8 cellular contexts compared by ENCODE assay signal in the genomic region with DNA sequence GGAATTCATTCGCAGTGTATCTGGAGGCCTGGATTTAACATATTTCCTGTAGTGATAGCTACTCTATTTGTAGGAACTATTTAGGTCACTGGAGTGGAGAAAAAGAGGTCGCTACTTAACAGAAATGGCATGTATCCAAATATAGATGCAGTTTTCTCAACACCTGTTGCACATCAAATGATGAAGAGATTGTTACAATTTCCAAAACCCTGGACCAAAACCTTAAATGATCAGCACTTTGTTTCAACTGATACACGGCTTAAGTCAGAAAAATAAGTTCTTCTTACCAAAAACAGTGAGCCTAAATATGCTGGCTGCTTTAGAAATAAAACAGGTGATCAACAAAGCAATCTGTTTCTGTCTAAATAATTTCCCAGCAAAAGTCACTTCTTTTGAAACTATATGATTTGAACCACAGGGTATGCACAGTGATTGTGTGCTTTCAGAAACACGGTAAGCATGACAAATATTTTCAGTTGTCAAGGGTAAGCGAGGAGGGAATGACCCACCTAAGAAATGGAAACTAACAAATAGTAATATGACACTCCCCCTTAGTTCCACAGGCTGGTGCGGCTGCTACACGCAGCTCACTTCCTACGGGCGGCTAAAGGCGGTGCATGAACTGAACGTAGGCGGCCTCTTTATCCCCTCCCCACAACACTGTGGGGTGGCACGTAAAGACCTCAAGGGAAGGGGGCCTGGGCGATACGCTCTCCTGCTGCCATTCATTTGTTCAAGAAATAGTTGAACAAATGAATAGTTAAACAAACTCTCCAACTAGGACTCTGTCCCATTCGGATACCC. TPM values are rescaled to one million over a fixed set of nuclear protein-coding genes. Genes with fewer than 3 reads are reported as not detected.
DNase-seq lines count a peak whose midpoint lies in the region; ATAC-seq and TF ChIP-seq lines count a peak whose summit lies in the region.

No MANE protein-coding gene starts in this region.

- 14% methylated on average over 16 of the region's 16 CpGs for WGBS in HUES64
- 5% methylated on average over 16 of the region's 16 CpGs for WGBS in right cardiac atrium

- H3K4me3 ChIP-seq in DND-41 (ENCODE audit: low read depth in 1 of 2, low read length in 2 of 2), result peak overlapping the region; percentile 15 to 59; a peak in 3 of 4 replicates
- H3K4me3 ChIP-seq in HUES64 (ENCODE audit: low read length), result peak overlapping the region; percentile 93
- peak overlapping the region; percentile 81 for H3K4me3 ChIP-seq in right cardiac atrium (ENCODE audit: low read length)
- peak overlapping the region; percentile 62 to 89 (median 82) for H3K4me3 ChIP-seq in gastrocnemius medialis

- H3K27me3 ChIP-seq in DND-41 (ENCODE audit: insufficient read depth, low read length, poor library complexity) (peaks cover 27% of the 10 kb centered on the region), HUES64 (ENCODE audit: insufficient read depth, low read length) (no peaks in the 10 kb centered on the region), right cardiac atrium (ENCODE audit: control insufficient read depth, insufficient read depth) (no peaks in the 10 kb centered on the region), gastrocnemius medialis (no peaks in the 10 kb centered on the region)

- peak overlapping the region; percentile 33; the same call in 1 of the 2 replicates for H3K9ac ChIP-seq in DND-41 (ENCODE audit: low read depth, low read length)
- H3K9ac ChIP-seq in HUES64 (ENCODE audit: low read depth, low read length), result peak overlapping the region; percentile 87

- H4K20me1 ChIP-seq in DND-41 (ENCODE audit: insufficient read depth, low read length), result no peaks in the 10 kb centered on the region

- TF ChIP-seq CTCF in DND-41 (IDR thresholded peaks at IDR 0.05; ENCODE audit: borderline replicate concordance, extremely low read depth, low read length, poor library complexity, severe bottlenecking), result no peak
- peak in 1 of 5 experiments; percentile 8 for TF ChIP-seq CTCF in gastrocnemius medialis (IDR thresholded peaks at IDR 0.05 in 4 of 5, conservative IDR thresholded peaks at IDR 0.05 in 1 of 5)

- peak overlapping the region; percentile 24; the same call in 1 of the 2 replicates for H2AFZ ChIP-seq in DND-41 (ENCODE audit: low read depth, low read length)

- H3K36me3 ChIP-seq in DND-41 (ENCODE audit: insufficient read depth, low read length), result no peaks in the 10 kb centered on the region
- H3K36me3 ChIP-seq in HUES64 (ENCODE audit: insufficient read depth, low read length), result no peaks in the 10 kb centered on the region
- no peaks in the 10 kb centered on the region for H3K36me3 ChIP-seq in gastrocnemius medialis

- TF ChIP-seq POLR2A in gastrocnemius medialis (IDR thresholded peaks at IDR 0.05), result peak; percentile 28 to 44

- DNase-seq in DND-41, result peak; percentile 55
- DNase-seq in activated naive CD8-positive, alpha-beta T cell treated with anti-CD3 and anti-CD28 coated beads, Interleukin-2, amount 50 U/mL, for 16 hours (ENCODE audit: low read depth, low spot score), result peak; percentile 47
- DNase-seq in right cardiac atrium, result peak; percentile 58 to 83 (median 82)
- peak; percentile 40 to 45 for DNase-seq in gastrocnemius medialis
- no peak for DNase-seq in OCI-M2 (lab: John Stamatoyannopoulos, UW; ENCODE audit: unreplicated experiment)

- H3K4me1 ChIP-seq in DND-41 (ENCODE audit: insufficient read depth, low read length) (peaks cover 19% of the 10 kb centered on the region), HUES64 (ENCODE audit: insufficient read depth, low read length) (peaks cover 18% of the 10 kb centered on the region), right cardiac atrium (ENCODE audit: control insufficient read depth, insufficient read depth, low read length) (peaks cover 14% of the 10 kb centered on the region), gastrocnemius medialis (peaks cover 14 to 45% of the 10 kb centered on the region in 2 donors)

- peak; percentile 64 for ATAC-seq in DND-41 (ENCODE audit: insufficient read depth, low read depth)
- ATAC-seq in GM21515 (IDR thresholded peaks at IDR 0.05; ENCODE audit: unreplicated experiment), result peak; percentile 46
- peak; percentile 77 for ATAC-seq in SK-N-SH treated with all-trans-retinoic acid at 6 μM for 48 hours
- ATAC-seq in right cardiac atrium, result peak; percentile 64 to 66
- peak; percentile 63 to 66 for ATAC-seq in gastrocnemius medialis

- H3K27ac ChIP-seq in DND-41 (ENCODE audit: low read length) (no peak overlapping the region), HUES64 (ENCODE audit: low read depth, low read length) (peak overlapping the region; percentile 93; the same call in 1 of the 2 replicates), right cardiac atrium (ENCODE audit: low read length) (peak overlapping the region; percentile 76), gastrocnemius medialis (peak overlapping the region; percentile 66 to 83 (median 78))

- H3K79me2 ChIP-seq in DND-41 (ENCODE audit: insufficient read depth, low read length), result no peaks in the 10 kb centered on the region

- no peaks in the 10 kb centered on the region for H3K9me3 ChIP-seq in DND-41 (ENCODE audit: insufficient read depth, low read length, severe bottlenecking)
- H3K9me3 ChIP-seq in HUES64 (ENCODE audit: insufficient read depth, low read depth, low read length), result no peaks in the 10 kb centered on the region
- no peaks in the 10 kb centered on the region for H3K9me3 ChIP-seq in right cardiac atrium (ENCODE audit: control insufficient read depth, low read length)
- no peaks in the 10 kb centered on the region for H3K9me3 ChIP-seq in gastrocnemius medialis

- H3K4me2 ChIP-seq in DND-41 (ENCODE audit: insufficient read depth, low read length), result peak overlapping the region; percentile 83

- intact Hi-C loops in right cardiac atrium (cut with DNase I), result loop anchor here in 1 of 4 donors (5.0 kb wide), 1 partner anchor 34 kb away; no protein-coding TSS in a partner anchor
- intact Hi-C loops in gastrocnemius medialis (cut with DNase I; ENCODE audit: low total_unique reads), result loop anchor here (2.0 to 5.0 kb wide), 2 partner anchors 40 to 54 kb away; no protein-coding TSS in a partner anchor

- in situ Hi-C loops in gastrocnemius medialis (cut with MboI; ENCODE audit: low sequenced_read_pairs in 4 of 4), result loop anchor here in 1 of 4 donors (5.0 kb wide), 1 partner anchor 54 kb away; no protein-coding TSS in a partner anchor

TF ChIP-seq in SK-N-SH treated with all-trans-retinoic acid at 6 μM for 48 hours, 23 proteins besides CTCF, POLR2A, EP300 and RAD21:
- no peak for TF ChIP-seq ZNF70 (CRISPR knock-in tag; IDR thresholded peaks at IDR 0.05)
- no peak for TF ChIP-seq OSR1 (CRISPR knock-in tag; IDR thresholded peaks at IDR 0.05)
- TF ChIP-seq PPARA (CRISPR knock-in tag; IDR thresholded peaks at IDR 0.05; ENCODE audit: borderline replicate concordance), result no peak
- TF ChIP-seq ZFP3 (CRISPR knock-in tag; IDR thresholded peaks at IDR 0.05), result no peak
- TF ChIP-seq ARNTL (CRISPR knock-in tag; IDR thresholded peaks at IDR 0.05; ENCODE audit: borderline replicate concordance, low read depth), result no peak

RNA-seq across cellular contexts. Expression of gene EHD4, which starts 1.1 kb away (rescaled TPM):
- 11.9 TPM for polyA plus RNA-seq in HUES64 (2013, experiment 1 of 2)
- 12.9 TPM for polyA plus RNA-seq in HUES64 (2013, experiment 2 of 2)
- total RNA-seq in right cardiac atrium (10 to 100 TPM; 31.7 to 37.4 (median 35.3) TPM), gastrocnemius medialis (1 to 10 TPM; 3.8 to 7.1 (median 4.3) TPM)
- 26.3 TPM for polyA plus RNA-seq in right cardiac atrium

RNA-seq across cellular contexts. Expression of gene PLA2G4E, which starts 49.6 kb away (rescaled TPM):
- not detected for polyA plus RNA-seq in HUES64 (2013, experiment 1 of 2)
- polyA plus RNA-seq in HUES64 (2013, experiment 2 of 2), result not detected
- total RNA-seq in right cardiac atrium (under 1 TPM; 0.06 to 0.26 (median 0.13) TPM), gastrocnemius medialis (not detected)
- polyA plus RNA-seq in right cardiac atrium, result 0.07 TPM

Comparison
In these comparisons a context has a peak if more than half of its experiments do, and no peak if none do; other contexts are left out.
1. H3K4me3 ChIP-seq: peak in every context shown above with its lines; median percentile 93 in HUES64; 82 in gastrocnemius medialis; 81 in right cardiac atrium; 37 in DND-41.
2. RNA of gene EHD4, which starts 1.1 kb away (total RNA-seq): 31.7 to 37.4 TPM in right cardiac atrium; 3.8 to 7.1 TPM in gastrocnemius medialis; every median in the first group is over 4 times any median in the second.
3. Peak in every context shown above with its lines, with median percentiles within 50 percentile points of each other: ATAC-seq.